ENCODE assay signal across 25 cellular contexts in the genomic region with DNA sequence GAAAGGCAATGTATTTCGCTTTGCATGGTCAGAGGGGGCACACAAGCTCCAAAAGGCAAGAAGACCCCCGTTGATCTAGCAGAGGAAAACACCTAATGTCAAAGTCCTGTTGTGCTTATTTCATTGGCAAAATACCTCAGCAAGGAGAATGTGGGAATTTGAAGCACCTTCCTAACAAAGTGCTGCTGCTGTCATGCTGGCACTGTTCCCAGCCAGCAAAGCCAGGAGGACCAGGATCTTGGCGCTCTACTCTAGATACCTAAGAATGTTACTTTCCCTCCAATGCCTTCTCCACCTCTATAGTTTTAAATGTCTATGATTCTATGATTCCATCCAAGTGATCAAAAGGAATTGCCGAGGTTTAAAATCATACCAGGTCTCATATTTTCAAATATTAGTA.
"Had no signal": no experiment of that assay in that cellular context is flagged by ENCODE, and none has a peak within 500 bp of the region (broad histone marks: within the 10 kb centered on the region; RNA-seq: fewer than 3 reads in every experiment).

No MANE protein-coding gene starts in this region.

- ATAC-seq: activated CD4-positive, alpha-beta T cell treated with anti-CD3 and anti-CD28 coated beads for 36 hours; activated CD8-positive, alpha-beta memory T cell treated with anti-CD3 and anti-CD28 coated beads, Interleukin-2, amount 10 ng/mL, durations not matched to agents 7 days and 5 days; activated CD8-positive, alpha-beta T cell treated with anti-CD3 and anti-CD28 coated beads, Interleukin-2, amount 10 ng/mL, durations not matched to agents 7 days and 5 days; activated T-cell treated with anti-CD3 and anti-CD28 coated beads, Interleukin-2, amount 50 U/mL, for 72 hours; effector memory CD8-positive, alpha-beta T cell; gastroesophageal sphincter; naive thymus-derived CD4-positive, alpha-beta T cell; sciatic nerve; stimulated activated naive CD8-positive, alpha-beta T cell treated with anti-CD3 and anti-CD28 coated beads, Interleukin-15, Interleukin-2, amounts not matched to agents 100 U/mL and 50 U/mL, for 24 hours had no signal

- DNase-seq: activated CD4-positive, alpha-beta T cell treated with anti-CD3 and anti-CD28 coated beads for 36 hours; activated CD4-positive, CD25-positive, alpha-beta regulatory T cell; activated CD8-positive, alpha-beta memory T cell treated with anti-CD3 and anti-CD28 coated beads, Interleukin-2, amount 10 ng/mL, durations not matched to agents 7 days and 5 days; activated CD8-positive, alpha-beta T cell treated with anti-CD3 and anti-CD28 coated beads, Interleukin-2, amount 10 ng/mL, durations not matched to agents 7 days and 5 days; activated effector memory CD4-positive, alpha-beta T cell treated with Interleukin-2 at 50 U/mL for 16 hours; activated naive CD4-positive, alpha-beta T cell treated with Interleukin-2 at 50 U/mL for 16 hours; activated naive CD8-positive, alpha-beta T cell treated with anti-CD3 and anti-CD28 coated beads for 36 hours; activated T-cell treated with anti-CD3 and anti-CD28 coated beads for 4 hours; activated T-cell treated with anti-CD3 and anti-CD28 coated beads, Interleukin-2, amount 50 U/mL, for 72 hours; adrenal gland; aorta; cerebellar nuclear complex; effector memory CD8-positive, alpha-beta T cell; midbrain; naive thymus-derived CD4-positive, alpha-beta T cell; ovary; retina; stimulated activated CD4-positive, alpha-beta T cell treated with anti-CD3 and anti-CD28 coated beads, Interleukin-12 subunit alpha, Interleukin-12 subunit beta, amount 100 ng/mL, for 4 hours; stimulated activated CD4-positive, alpha-beta T cell treated with anti-CD3 and anti-CD28 coated beads, Interleukin-4, amount 100 ng/mL, for 1 hour; stimulated activated naive CD8-positive, alpha-beta T cell treated with anti-CD3 and anti-CD28 coated beads, Interleukin-15, Interleukin-2, amounts not matched to agents 100 U/mL and 50 U/mL, for 24 hours; testis; trophoblast cell; uterus had no signal
